30 cellular contexts compared by ENCODE assay signal in the genomic region with DNA sequence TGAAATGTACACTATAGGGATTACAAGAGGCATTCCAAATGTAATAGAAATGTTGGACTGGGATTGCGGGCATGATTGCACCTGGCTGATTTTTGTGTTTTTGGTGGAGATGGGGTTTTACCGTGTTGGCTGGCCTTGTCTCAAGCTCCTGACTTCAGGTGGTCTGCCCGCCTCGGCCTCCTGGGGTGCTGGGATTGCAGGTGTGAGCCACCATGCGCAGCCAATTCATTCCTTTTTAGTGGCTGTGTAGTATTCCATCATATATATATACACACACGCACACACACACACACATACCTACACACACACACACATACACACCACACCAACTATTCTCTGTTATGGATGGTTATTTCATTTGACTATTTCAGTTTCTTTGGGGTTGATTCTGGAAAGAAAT. TPM values are rescaled to one million over a fixed set of nuclear protein-coding genes. Genes with fewer than 3 reads are reported as not detected.
DNase-seq lines count a peak whose midpoint lies in the region; ATAC-seq, FAIRE-seq and TF ChIP-seq lines count a peak whose summit lies in the region.
"Had no signal": no experiment of that assay in that cellular context is flagged by ENCODE, and none has a peak within 500 bp of the region (broad histone marks: within the 10 kb centered on the region; RNA-seq: fewer than 3 reads in every experiment).

No MANE protein-coding gene starts in this region.

- ATAC-seq in K562 (no peak), naive B cell (ENCODE audit: low read depth in 2 of 2) (no peak), GM19397 (IDR thresholded peaks at IDR 0.05; ENCODE audit: unreplicated experiment) (no peak)
- ATAC-seq: A549, GM12878 had no signal

- H3K4me2 ChIP-seq in Karpas-422 (ENCODE audit: low read depth, low read length, poor library complexity, severe bottlenecking): no peak overlapping the region
- H3K4me2 ChIP-seq in K562 (ENCODE audit: insufficient read depth, low read length): no peak overlapping the region
- H3K4me2 ChIP-seq: A549, BLaER1 had no signal

- peak; percentile 67 for FAIRE-seq in GM18507 (lab: Jason Lieb, UNC)
- FAIRE-seq in K562 (lab: Jason Lieb, UNC): no peak
- FAIRE-seq: GM12878, GM12892, GM19239 had no signal

- peak overlapping the region; percentile 97 for H3K27ac ChIP-seq in Karpas-422 (ENCODE audit: low read length)
- no peak overlapping the region for H3K27ac ChIP-seq in K562 (ENCODE audit: extremely low read depth, low read depth, low read length)
- H3K27ac ChIP-seq: 22Rv1, A549, BLaER1 had no signal

- POLR2A ChIA-PET in K562 (lab: Yijun Ruan, JAX): no interaction called here

- H4K20me1 ChIP-seq in Karpas-422 (ENCODE audit: insufficient read depth, low read depth, low read length) (no peaks in the 10 kb centered on the region), K562 (replicated peaks; ENCODE audit: control insufficient read depth, insufficient read depth, low read length) (no peaks in the 10 kb centered on the region)
- H4K20me1 ChIP-seq: BLaER1 had no signal

- no peak for TF ChIP-seq CTCF in K562 (IDR thresholded peaks at IDR 0.05 in 2 of 3, conservative IDR thresholded peaks at IDR 0.05 in 1 of 3; ENCODE audit: insufficient read depth in 2 of 3, low read depth in 1 of 3, low read length in 3 of 3)

- H3K9me3 Mint-ChIP-seq in naive B cell: peaks cover 3 to 12% (median 6%) of the 10 kb centered on the region in 7 donors

- no peak for DNase-seq in GM18507 (ENCODE audit: extremely low spot score, insufficient read length, low read depth)
- no peak for DNase-seq in Karpas-422
- DNase-seq in K562 (ENCODE audit: extremely low read depth in 1 of 4, low spot score in 3 of 4): no peak
- DNase-seq in naive B cell: no peak
- no peak for DNase-seq in effector CD8-positive, alpha-beta T cell (lab: John Stamatoyannopoulos, UW)
- DNase-seq in NCI-H187 (lab: John Stamatoyannopoulos, UW): no peak
- DNase-seq: AML-193; BE2C; C1 segment of cervical spinal cord; CD4-positive, alpha-beta memory T cell; CD4-positive, CD25-positive, alpha-beta regulatory T cell; CD8-positive, alpha-beta memory T cell; COR-L47; DMS 273 treated with DMSO at 0.1 percent for 48 hours; DMS153; DMS53; DMS79; DND-41; EL; GDM1 had no signal

- H3K4me3 ChIP-seq in Karpas-422 (ENCODE audit: low read length): no peak overlapping the region
- H3K4me3 ChIP-seq in K562: no peak overlapping the region
- H3K4me3 ChIP-seq: A549, BLaER1, GM12878 had no signal

- H3K36me3 ChIP-seq in Karpas-422 (ENCODE audit: insufficient read depth, low read length): no peaks in the 10 kb centered on the region
- no peaks in the 10 kb centered on the region for H3K36me3 ChIP-seq in K562 (ENCODE audit: control insufficient read depth, insufficient read depth, low read length)
- H3K36me3 ChIP-seq: BE2C, BLaER1 had no signal

- no peak for TF ChIP-seq POLR2A in K562 (conservative IDR thresholded peaks at IDR 0.05)

- CTCF ChIA-PET in K562 (lab: Yijun Ruan, JAX; ENCODE audit: low intra/inter-chr PET ratio): no interaction called here

- H3K9me1 ChIP-seq in K562 (ENCODE audit: control insufficient read depth, insufficient read depth, low read length): no peaks in the 10 kb centered on the region

- H3K9me3 ChIP-seq in Karpas-422 (ENCODE audit: low read length) (no peaks in the 10 kb centered on the region), K562 (replicated peaks; ENCODE audit: control insufficient read depth, insufficient read depth, low read depth, low read length) (no peaks in the 10 kb centered on the region)
- H3K9me3 ChIP-seq: A549, BE2C, BLaER1 had no signal

- H3K9ac ChIP-seq in Karpas-422 (ENCODE audit: low read length): no peak overlapping the region
- H3K9ac ChIP-seq in K562 (ENCODE audit: insufficient read depth in 1 of 2, low read depth in 2 of 2, low read length in 2 of 2): no peak overlapping the region
- H3K9ac ChIP-seq: BLaER1 had no signal

- no peak for TF ChIP-seq RAD21 in K562 (CRISPR knock-in tag; conservative IDR thresholded peaks at IDR 0.05 in 1 of 2, IDR thresholded peaks at IDR 0.05 in 1 of 2)

- H2AFZ ChIP-seq in Karpas-422 (ENCODE audit: low read length) (no peak overlapping the region), K562 (ENCODE audit: low read depth, low read length) (no peak overlapping the region)

- in situ Hi-C loops in K562 (cut with MboI): no loop called here

- H3K36me3 Mint-ChIP-seq in naive B cell: peaks cover 0 to 12% of the 10 kb centered on the region in 2 donors
- H3K36me3 Mint-ChIP-seq: CD4-positive, CD25-positive, alpha-beta regulatory T cell had no signal

- H3K27me3 ChIP-seq in Karpas-422 (ENCODE audit: low read length): no peaks in the 10 kb centered on the region
- H3K27me3 ChIP-seq in K562 (ENCODE audit: control insufficient read depth in 2 of 2, insufficient read depth in 2 of 2, low read length in 2 of 2): no peaks in the 10 kb centered on the region
- H3K27me3 ChIP-seq: BE2C, BLaER1 had no signal

- H3K27ac Mint-ChIP-seq in naive B cell: peak overlapping the region in 4 of 6 donors; percentile 22 to 87 (median 70)
- H3K27ac Mint-ChIP-seq: CD4-positive, alpha-beta memory T cell; CD8-positive, alpha-beta memory T cell had no signal

- no TSS peak for BruUV-seq in K562 (replicated peaks; lab: Mats Ljungman, UMichigan)

- TF ChIP-seq EP300 in K562 (IDR thresholded peaks at IDR 0.05; ENCODE audit: low read length): no peak

- intact Hi-C loops in K562 (cut with micrococcal nuclease): no loop called here

- H3K9me2 ChIP-seq in Karpas-422 (replicated peaks; ENCODE audit: insufficient read depth, low read length): no peaks in the 10 kb centered on the region

- no peaks in the 10 kb centered on the region for H3K27me3 Mint-ChIP-seq in naive B cell
- H3K27me3 Mint-ChIP-seq: CD4-positive, alpha-beta memory T cell; CD4-positive, CD25-positive, alpha-beta regulatory T cell; CD8-positive, alpha-beta memory T cell had no signal

- H3K4me1 ChIP-seq in Karpas-422 (ENCODE audit: low read length) (peaks cover 56% of the 10 kb centered on the region), K562 (replicated peaks in 1 of 2; ENCODE audit: control insufficient read depth in 2 of 2, insufficient read depth in 2 of 2, low read length in 2 of 2) (no peaks in the 10 kb centered on the region)
- H3K4me1 ChIP-seq: A549, BLaER1 had no signal

- no peak overlapping the region for H3K4me3 Mint-ChIP-seq in naive B cell
- H3K4me3 Mint-ChIP-seq: CD14-positive monocyte; CD4-positive, CD25-positive, alpha-beta regulatory T cell; CD8-positive, alpha-beta memory T cell had no signal

- peaks cover 36 to 58% (median 55%) of the 10 kb centered on the region in 3 donors for H3K4me1 Mint-ChIP-seq in naive B cell

- 34% methylated on average over 6 of the region's 6 CpGs for WGBS in K562 (ENCODE audit: insufficient coverage, low coverage, missing lambda C conversion rate)

- H3K79me2 ChIP-seq in Karpas-422 (ENCODE audit: low read length) (no peaks in the 10 kb centered on the region), K562 (ENCODE audit: control insufficient read depth, insufficient read depth, low read length) (no peaks in the 10 kb centered on the region)

TF ChIP-seq in K562, 482 proteins besides CTCF, POLR2A, EP300 and RAD21:
- TF ChIP-seq CHCHD3 (CRISPR knock-in tag; IDR thresholded peaks at IDR 0.05): no peak
- peak; percentile 41 for TF ChIP-seq RBM25 (IDR thresholded peaks at IDR 0.05; ENCODE audit: low read depth, low read length, severe bottlenecking)
- TF ChIP-seq ZNF146 (CRISPR knock-in tag; IDR thresholded peaks at IDR 0.05; ENCODE audit: unreplicated experiment): peak; percentile 69

RNA-seq across cellular contexts. Expression of gene ATP6V1G3, which starts 4.7 kb away (rescaled TPM):
- not detected in 2 replicates for total RNA-seq in Karpas-422 (2014; rRNA removed; shearing (Covaris generic); ENCODE audit: low replicate concordance)
- total RNA-seq in K562 (2011; cell fraction: chromatin; rRNA removed; ENCODE audit: low replicate concordance): not detected in 2 replicates
- total RNA-seq in K562 (2011; cell fraction: nucleolus; rRNA removed): not detected in 2 replicates
- not detected in 2 replicates for total RNA-seq in K562 (2011; cell fraction: nucleoplasm; rRNA removed)
- total RNA-seq in K562 (2014; rRNA removed) (not detected in 2 replicates), K562 (2014; rRNA removed; fragmentation: Illumina TruSeq; extraction: Trizol) (not detected in 2 replicates), K562 (2015; rRNA removed; fragmentation: Illumina TruSeq; extraction: Trizol) (not detected in 2 replicates), K562 (2021) (not detected in 2 replicates)
- polyA plus RNA-seq in K562 (2011; rRNA removed) (not detected in 2 replicates), K562 (2014; fragmentation: Illumina TruSeq; extraction: Trizol) (not detected in 2 replicates), K562 (2014; fragmentation: Nextera tagmentation; extraction: Ambion mirVana) (under 1 TPM in 1 of 2 experiments, not detected in 1; 0.32 TPM), K562 (2014; rRNA removed) (not detected in 2 replicates), naive B cell (ENCODE audit: low read depth in 6 of 6) (not detected)
- polyA plus RNA-seq in K562 (2011; cell fraction: cytosol; rRNA removed): not detected in 2 replicates
- polyA plus RNA-seq in K562 (2011; cell fraction: nucleus; rRNA removed): not detected in 2 replicates
- not detected in 2 replicates for polyA plus RNA-seq in K562 (2012)
- polyA minus RNA-seq in K562 (2011; rRNA and poly(A)+ RNA removed): not detected in 2 replicates
- not detected in 2 replicates for polyA minus RNA-seq in K562 (2011; cell fraction: cytosol; rRNA and poly(A)+ RNA removed)
- polyA minus RNA-seq in K562 (2011; cell fraction: nucleus; rRNA and poly(A)+ RNA removed): not detected in 2 replicates
- total RNA-seq: CD4-positive, alpha-beta memory T cell; CD4-positive, CD25-positive, alpha-beta regulatory T cell; CD8-positive, alpha-beta memory T cell; Daoy; G401; GM12878 had no signal
- polyA plus RNA-seq: A549; CD14-positive monocyte; CD4-positive, alpha-beta memory T cell; CD8-positive, alpha-beta memory T cell had no signal
